In genomic region chr17:37609170-37610040, GRCh38 we compare ENCODE assay signal across 8 cellular contexts. TPM values are rescaled to one million over a fixed set of nuclear protein-coding genes. Genes with fewer than 3 reads are reported as not detected.
DNase-seq lines count a peak whose midpoint lies in the region; ATAC-seq, FAIRE-seq and TF ChIP-seq lines count a peak whose summit lies in the region.

Gene SYNRG (minus strand): TSS chr17:37609418. CDS start chr17:37609355, 63 bp downstream.

- no peak for FAIRE-seq in GM19239 (lab: Jason Lieb, UNC)

- H3K36me3 ChIP-seq in BE2C (peaks cover 12% of the 10 kb centered on the region), colonic mucosa (no peaks in the 10 kb centered on the region)

- H3K27me3 ChIP-seq in BE2C (no peaks in the 10 kb centered on the region), colonic mucosa (no peaks in the 10 kb centered on the region)

- H3K9ac ChIP-seq in colonic mucosa (ENCODE audit: low read depth in 2 of 2, low read length in 2 of 2): peak within 1 kb of the TSS; percentile 86 to 97

- peak; percentile 65 for ATAC-seq in HG03457 (IDR thresholded peaks at IDR 0.05; ENCODE audit: unreplicated experiment)
- ATAC-seq in left colon: peak; percentile 98

- DNase-seq in BE2C (peak; percentile 97), GM19239 (ENCODE audit: insufficient read length, low spot score) (peak; percentile 94), NCI-H524 (lab: John Stamatoyannopoulos, UW) (peak; percentile 97 to 98), colonic mucosa (peak; percentile 95), left colon (peak; percentile 94 to 95)
- peak; percentile 91 for DNase-seq in activated CD4-positive, alpha-beta T cell treated with anti-CD3 and anti-CD28 coated beads for 4 hours
- DNase-seq in stimulated activated CD4-positive, alpha-beta T cell treated with anti-CD3 and anti-CD28 coated beads, Interleukin-1b, Interleukin-23, amount 100 ng/mL, for 48 hours: peak; percentile 95

- H3K27ac ChIP-seq in colonic mucosa: peak within 1 kb of the TSS; percentile 81

- intact Hi-C loops in colonic mucosa (cut with DNase I): no loop called here
- intact Hi-C loops in left colon (cut with DNase I, micrococcal nuclease): no loop called here

- TF ChIP-seq CTCF in BE2C (IDR thresholded peaks at IDR 0.05; ENCODE audit: low read depth, low read length): peak; percentile 41
- peak; percentile 12 for TF ChIP-seq CTCF in colonic mucosa (IDR thresholded peaks at IDR 0.05)

- H3K4me3 ChIP-seq in BE2C (ENCODE audit: low read depth, low read length) (peak within 1 kb of the TSS; percentile 84), colonic mucosa (peak within 1 kb of the TSS; percentile 84)

- no peaks in the 10 kb centered on the region for H3K9me3 ChIP-seq in BE2C
- H3K9me3 ChIP-seq in colonic mucosa: no peaks in the 10 kb centered on the region

- H3K4me1 ChIP-seq in BE2C: no peaks in the 10 kb centered on the region
- no peaks in the 10 kb centered on the region for H3K4me1 ChIP-seq in colonic mucosa

RNA-seq across cellular contexts. Expression of gene SYNRG, which starts in this region (rescaled TPM):
- 9.4 TPM for polyA plus RNA-seq in BE2C (2012; ENCODE audit: insufficient read depth, insufficient read length, low read depth)
- total RNA-seq in colonic mucosa (10 to 100 TPM; 28.9 to 34.1 TPM), left colon (10 to 100 TPM; 35.9 to 38.9 TPM)

Comparison
In these comparisons a context has a peak if more than half of its experiments do, and no peak if none do; other contexts are left out.
1. Peak in every context shown above with its lines: DNase-seq, ATAC-seq, H3K4me3 ChIP-seq and H3K27ac ChIP-seq.